Comparison of ENCODE assay signal across 27 cellular contexts in genomic region chr3:77248420-77248819, GRCh38.
"Had no signal": no experiment of that assay in that cellular context is flagged by ENCODE, and none has a peak within 500 bp of the region (broad histone marks: within the 10 kb centered on the region; RNA-seq: fewer than 3 reads in every experiment).

No MANE protein-coding gene starts in this region.

- H3K9me3 Mint-ChIP-seq: dendritic cell treated with granulocyte-macrophage colony-stimulating factor and Interleukin-4, amounts not matched to agents 40 ng/mL and 50 ng/mL, for 4 days had no signal

- H3K4me3 Mint-ChIP-seq: dendritic cell treated with granulocyte-macrophage colony-stimulating factor and Interleukin-4, amounts not matched to agents 40 ng/mL and 50 ng/mL, for 4 days; naive thymus-derived CD4-positive, alpha-beta T cell; nephron; stimulated activated effector memory CD8-positive, alpha-beta T cell treated with anti-CD3 and anti-CD28 coated beads, Interleukin-12 subunit alpha, Interleukin-12 subunit beta, amount 100 ng/mL, for 72 hours; type B pancreatic cell had no signal

- H3K4me1 Mint-ChIP-seq: naive thymus-derived CD4-positive, alpha-beta T cell; stimulated activated effector memory CD8-positive, alpha-beta T cell treated with anti-CD3 and anti-CD28 coated beads, Interleukin-12 subunit alpha, Interleukin-12 subunit beta, amount 100 ng/mL, for 72 hours had no signal

- H3K4me3 ChIP-seq: colonic mucosa, esophagus muscularis mucosa, gastroesophageal sphincter, heart right ventricle, left lung, ovary, psoas muscle, skin epidermis, stomach, testis, tibial artery had no signal

- H3K27ac Mint-ChIP-seq: dendritic cell treated with granulocyte-macrophage colony-stimulating factor and Interleukin-4, amounts not matched to agents 40 ng/mL and 50 ng/mL, for 4 days; naive thymus-derived CD4-positive, alpha-beta T cell; nephron; stimulated activated effector memory CD8-positive, alpha-beta T cell treated with anti-CD3 and anti-CD28 coated beads, Interleukin-12 subunit alpha, Interleukin-12 subunit beta, amount 100 ng/mL, for 72 hours; type B pancreatic cell had no signal

- H3K27me3 Mint-ChIP-seq: dendritic cell treated with granulocyte-macrophage colony-stimulating factor and Interleukin-4, amounts not matched to agents 40 ng/mL and 50 ng/mL, for 4 days; naive thymus-derived CD4-positive, alpha-beta T cell; type B pancreatic cell had no signal

- H3K27ac ChIP-seq: colonic mucosa, esophagus muscularis mucosa, foreskin keratinocyte, gastroesophageal sphincter, heart right ventricle, left lung, ovary, psoas muscle, skin epidermis, stomach, testis, tibial artery had no signal

- DNase-seq: colonic mucosa; effector memory CD4-positive, alpha-beta T cell; foreskin keratinocyte; heart right ventricle; hippocampal formation; left cardiac atrium; mammary epithelial cell; mesendoderm; midbrain; naive thymus-derived CD4-positive, alpha-beta T cell; ovary; psoas muscle; stimulated activated CD4-positive, alpha-beta T cell treated with anti-CD3 and anti-CD28 coated beads, Interleukin-15, amount 100 ng/mL, for 24 hours; stimulated activated CD4-positive, alpha-beta T cell treated with anti-CD3 and anti-CD28 coated beads, Interleukin-4, amount 100 ng/mL, for 24 hours; stimulated activated naive CD4-positive, alpha-beta T cell treated with Interleukin-2 at 50 U/mL for 16 hours; stomach; testis; tibial artery had no signal

- ATAC-seq: foreskin keratinocyte; gastroesophageal sphincter; heart right ventricle; left cardiac atrium; left lung; naive thymus-derived CD4-positive, alpha-beta T cell; psoas muscle; right cardiac atrium; stimulated activated effector memory CD8-positive, alpha-beta T cell treated with anti-CD3 and anti-CD28 coated beads, Interleukin-12 subunit alpha, Interleukin-12 subunit beta, amount 100 ng/mL, for 72 hours had no signal

- H3K36me3 Mint-ChIP-seq: stimulated activated effector memory CD8-positive, alpha-beta T cell treated with anti-CD3 and anti-CD28 coated beads, Interleukin-12 subunit alpha, Interleukin-12 subunit beta, amount 100 ng/mL, for 72 hours had no signal

- H3K36me3 ChIP-seq: colonic mucosa, esophagus muscularis mucosa, gastroesophageal sphincter, heart right ventricle, left lung, ovary, stomach, tibial artery had no signal

- H3K27me3 ChIP-seq: colonic mucosa, esophagus muscularis mucosa, foreskin keratinocyte, gastroesophageal sphincter, heart right ventricle, left lung, ovary, stomach, testis, tibial artery had no signal
